Comparison of ENCODE assay signal across 2 cellular contexts in the genomic region with DNA sequence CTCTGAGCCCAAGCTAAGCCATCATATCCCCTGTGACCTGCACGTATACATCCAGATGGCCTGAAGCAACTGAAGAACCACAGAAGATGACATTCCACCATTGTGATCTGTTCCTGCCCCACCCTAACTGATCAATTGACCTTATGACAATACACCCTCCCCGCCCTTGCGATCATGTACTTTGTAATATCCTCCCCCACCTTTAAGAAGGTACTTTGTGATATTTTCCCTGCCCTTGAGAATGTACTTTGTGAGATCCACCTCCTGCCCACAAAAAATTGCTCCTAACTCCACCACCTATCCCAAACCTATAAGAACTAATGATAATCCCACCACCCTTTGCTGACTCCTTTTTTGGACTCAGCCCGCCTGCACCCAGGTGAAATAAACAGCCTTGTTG. TPM values are rescaled to one million over a fixed set of nuclear protein-coding genes. Genes with fewer than 3 reads are reported as not detected.
"Had no signal": no experiment of that assay in that cellular context is flagged by ENCODE, and none has a peak within 500 bp of the region (broad histone marks: within the 10 kb centered on the region; RNA-seq: fewer than 3 reads in every experiment).

No MANE protein-coding gene starts in this region.

RNA-seq across cellular contexts. Expression of gene B3GNT7, which starts 34.9 kb away (rescaled TPM):
- total RNA-seq: activated naive CD4-positive, alpha-beta T cell treated with anti-CD3 and anti-CD28 coated beads for 36 hours; activated T-helper 1 cell treated with anti-CD3 and anti-CD28 coated beads, Interleukin-12 subunit alpha, Interleukin-12 subunit beta, Interleukin-2, Interleukin-4 antibody, amounts not matched to agents 30 ng/mL and 10 ng/mL and 1 ng/mL, durations not matched to agents 14 hours and 24 hours and 36 hours had no signal
